In the genomic region with DNA sequence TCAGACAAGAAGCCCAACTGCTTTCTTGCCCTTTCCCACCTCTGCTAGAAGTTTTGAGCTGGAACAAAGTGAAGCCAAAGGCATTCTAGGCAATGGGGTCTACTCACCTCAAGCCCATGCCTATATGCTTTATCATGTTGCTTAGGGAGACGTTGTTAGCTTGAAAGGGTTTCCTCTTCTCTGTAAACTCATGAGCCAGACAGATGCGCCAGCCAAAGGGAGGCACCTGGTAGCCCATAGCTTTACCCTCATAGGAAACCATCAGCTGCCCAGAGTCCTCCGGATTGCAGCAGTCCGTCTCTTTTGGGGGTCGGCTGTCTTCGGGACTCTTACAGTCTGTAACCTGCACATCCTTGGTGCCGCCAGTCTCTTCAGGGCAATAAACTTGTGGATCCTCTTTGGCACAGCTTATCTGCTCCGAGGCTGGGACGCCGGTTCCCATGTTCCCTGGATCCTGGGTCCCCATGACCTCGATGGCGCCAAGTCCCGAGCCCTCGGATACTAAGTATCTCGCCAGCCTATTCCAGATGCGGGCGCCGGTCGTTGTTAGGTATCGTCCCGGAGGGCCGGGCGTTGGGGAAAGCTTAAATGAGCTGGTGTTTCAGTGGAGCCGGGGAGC, we compare ENCODE assay signal across 6 cellular contexts. TPM values are rescaled to one million over a fixed set of nuclear protein-coding genes. Genes with fewer than 3 reads are reported as not detected.
A peak's percentile ranks its signal among the peaks of the same experiment; 100 is the strongest.
DNase-seq lines count a peak whose midpoint lies in the region; ATAC-seq and TF ChIP-seq lines count a peak whose summit lies in the region.

No MANE protein-coding gene starts in this region.

- intact Hi-C loops in activated B cell treated with CpG ODN at 0.5 μM for 24 hours (cut with micrococcal nuclease): loop anchor here (5.0 kb wide), 1 partner anchor 101 kb away; no protein-coding TSS in a partner anchor

- peak; percentile 1 for ATAC-seq in GM21447 (IDR thresholded peaks at IDR 0.05; ENCODE audit: unreplicated experiment)
- no peak for ATAC-seq in activated B cell treated with CpG ODN at 0.5 μM for 24 hours (ENCODE audit: low read depth)
- no peak for ATAC-seq in GM18870 (IDR thresholded peaks at IDR 0.05; ENCODE audit: unreplicated experiment)

- DNase-seq in activated B cell treated with CpG ODN at 0.5 μM for 24 hours (no peak), NCI-H2029 treated with DMSO at 0.1 percent for 48 hours (lab: John Stamatoyannopoulos, UW) (no peak)
- no peak for DNase-seq in stimulated activated CD4-positive, alpha-beta T cell treated with anti-CD3 and anti-CD28 coated beads, Interleukin-4, amount 100 ng/mL, for 1 hour

- peak overlapping the region; percentile 73 to 89 for H3K9ac ChIP-seq in liver (ENCODE audit: low read depth in 1 of 2, low read length in 2 of 2)

- no peak for TF ChIP-seq RAD21 in liver (IDR thresholded peaks at IDR 0.05)

- H3K4me3 ChIP-seq in liver (ENCODE audit: low read depth in 1 of 3, low read length in 3 of 3): peak overlapping the region; percentile 68 to 82 (median 77)

- peaks cover 7 to 39% (median 36%) of the 10 kb centered on the region in 4 donors for H3K36me3 ChIP-seq in liver (ENCODE audit: control insufficient read depth in 4 of 4, insufficient read depth in 3 of 4, low read depth in 1 of 4, low read length in 3 of 4)

- TF ChIP-seq CTCF in activated B cell treated with CpG ODN at 0.5 μM for 24 hours (IDR thresholded peaks at IDR 0.05): no peak
- TF ChIP-seq CTCF in liver (IDR thresholded peaks at IDR 0.05; ENCODE audit: low read depth, low read length, missing input control): no peak

- under 1% methylated on average over 24 of the region's 24 CpGs for WGBS in liver

- peaks cover 11 to 40% (median 33%) of the 10 kb centered on the region in 4 donors for H3K4me1 ChIP-seq in liver (ENCODE audit: control insufficient read depth in 4 of 4, insufficient read depth in 4 of 4, low read length in 3 of 4)

- peaks cover 57% of the 10 kb centered on the region for H3K36me3 Mint-ChIP-seq in activated B cell treated with CpG ODN at 0.5 μM for 24 hours (ENCODE audit: low read depth)

- H3K4me1 Mint-ChIP-seq in activated B cell treated with CpG ODN at 0.5 μM for 24 hours: peaks cover 47% of the 10 kb centered on the region

- H3K4me3 Mint-ChIP-seq in activated B cell treated with CpG ODN at 0.5 μM for 24 hours: peak overlapping the region; percentile 90

- no peaks in the 10 kb centered on the region for H3K27me3 Mint-ChIP-seq in activated B cell treated with CpG ODN at 0.5 μM for 24 hours

- no peaks in the 10 kb centered on the region for H3K9me3 Mint-ChIP-seq in activated B cell treated with CpG ODN at 0.5 μM for 24 hours

- CTCF ChIA-PET in activated B cell treated with CpG ODN at 0.5 μM for 24 hours (lab: Charles Lee): interaction anchor here (0.7 to 6.0 kb wide), 10 partner anchors 8 to 145 kb away, joined by 3 to 51 read pairs (median 7); no protein-coding TSS in a partner anchor

- POLR2A ChIA-PET in activated B cell treated with CpG ODN at 0.5 μM for 24 hours (lab: Charles Lee): interaction anchor here (0.6 to 6.2 kb wide), 15 partner anchors 8 to 132 kb away, joined by 3 to 67 read pairs (median 4); a partner anchor contains a TSS

- H3K27me3 ChIP-seq in liver (ENCODE audit: control insufficient read depth in 4 of 4, insufficient read depth in 4 of 4, low read length in 3 of 4): no peaks in the 10 kb centered on the region

- peak overlapping the region; percentile 79 for H3K27ac Mint-ChIP-seq in activated B cell treated with CpG ODN at 0.5 μM for 24 hours

- H3K27ac ChIP-seq in liver (ENCODE audit: low read depth in 1 of 2, low read length in 2 of 2): peak overlapping the region; percentile 82 to 86

- H3K9me3 ChIP-seq in liver (ENCODE audit: control insufficient read depth in 4 of 4, low read length in 3 of 4): no peaks in the 10 kb centered on the region

TF ChIP-seq in liver, 16 proteins besides CTCF, POLR2A, EP300 and RAD21:
- no peak for TF ChIP-seq RXRA (IDR thresholded peaks at IDR 0.05)
- TF ChIP-seq HNF4G (IDR thresholded peaks at IDR 0.05): no peak
- TF ChIP-seq, protein P1, sequence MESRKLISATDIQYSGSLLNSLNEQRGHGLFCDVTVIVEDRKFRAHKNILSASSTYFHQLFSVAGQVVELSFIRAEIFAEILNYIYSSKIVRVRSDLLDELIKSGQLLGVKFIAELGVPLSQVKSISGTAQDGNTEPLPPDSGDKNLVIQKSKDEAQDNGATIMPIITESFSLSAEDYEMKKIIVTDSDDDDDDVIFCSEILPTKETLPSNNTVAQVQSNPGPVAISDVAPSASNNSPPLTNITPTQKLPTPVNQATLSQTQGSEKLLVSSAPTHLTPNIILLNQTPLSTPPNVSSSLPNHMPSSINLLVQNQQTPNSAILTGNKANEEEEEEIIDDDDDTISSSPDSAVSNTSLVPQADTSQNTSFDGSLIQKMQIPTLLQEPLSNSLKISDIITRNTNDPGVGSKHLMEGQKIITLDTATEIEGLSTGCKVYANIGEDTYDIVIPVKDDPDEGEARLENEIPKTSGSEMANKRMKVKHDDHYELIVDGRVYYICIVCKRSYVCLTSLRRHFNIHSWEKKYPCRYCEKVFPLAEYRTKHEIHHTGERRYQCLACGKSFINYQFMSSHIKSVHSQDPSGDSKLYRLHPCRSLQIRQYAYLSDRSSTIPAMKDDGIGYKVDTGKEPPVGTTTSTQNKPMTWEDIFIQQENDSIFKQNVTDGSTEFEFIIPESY (IDR thresholded peaks at IDR 0.05): no peak
- peak; percentile 29 for TF ChIP-seq YY1 (IDR thresholded peaks at IDR 0.05)
TF ChIP-seq in liver: peak in this region for 1.

RNA-seq across cellular contexts. Expression of a gene that starts 0.7 kb away (rescaled TPM):
- total RNA-seq in activated B cell treated with CpG ODN at 0.5 μM for 24 hours (93.4 and 104 TPM in 2 replicates), liver (10 to 100 TPM; 24.1 to 65.3 TPM)
- 10 to 100 TPM; 24.5 to 27.1 TPM for polyA plus RNA-seq in liver

RNA-seq across cellular contexts. Expression of a gene that starts 0.7 kb away (rescaled TPM):
- total RNA-seq in activated B cell treated with CpG ODN at 0.5 μM for 24 hours: 23.8 and 25.4 TPM in 2 replicates
- 10 to 100 TPM in 1 of 2 donors, 1 to 10 TPM in 1; 5.1 to 10.7 TPM for total RNA-seq in liver
- polyA plus RNA-seq in liver: 1 to 10 TPM; 2.6 to 6.6 TPM

RNA-seq across cellular contexts. Expression of a gene that starts 5.7 kb away (rescaled TPM):
- total RNA-seq in activated B cell treated with CpG ODN at 0.5 μM for 24 hours (0.78 and 1.2 TPM in 2 replicates), liver (not detected)
- polyA plus RNA-seq in liver: not detected

RNA-seq across cellular contexts. Expression of a gene that starts 15.9 kb away (rescaled TPM):
- total RNA-seq in activated B cell treated with CpG ODN at 0.5 μM for 24 hours (13.8 and 16.9 TPM in 2 replicates), liver (10 to 100 TPM in 1 of 2 donors, 1 to 10 TPM in 1; 9.2 to 21.3 TPM)
- polyA plus RNA-seq in liver: 10 to 100 TPM; 14.9 to 21.4 TPM

RNA-seq across cellular contexts. Expression of a gene that starts 16.4 kb away (rescaled TPM):
- total RNA-seq in activated B cell treated with CpG ODN at 0.5 μM for 24 hours: 327 and 362 TPM in 2 replicates
- total RNA-seq in liver: 100 to 1,000 TPM; 149 to 184 TPM
- polyA plus RNA-seq in liver: 100 to 1,000 TPM in 1 of 2 donors, 10 to 100 TPM in 1; 24.5 to 102 TPM
